In the genomic region with DNA sequence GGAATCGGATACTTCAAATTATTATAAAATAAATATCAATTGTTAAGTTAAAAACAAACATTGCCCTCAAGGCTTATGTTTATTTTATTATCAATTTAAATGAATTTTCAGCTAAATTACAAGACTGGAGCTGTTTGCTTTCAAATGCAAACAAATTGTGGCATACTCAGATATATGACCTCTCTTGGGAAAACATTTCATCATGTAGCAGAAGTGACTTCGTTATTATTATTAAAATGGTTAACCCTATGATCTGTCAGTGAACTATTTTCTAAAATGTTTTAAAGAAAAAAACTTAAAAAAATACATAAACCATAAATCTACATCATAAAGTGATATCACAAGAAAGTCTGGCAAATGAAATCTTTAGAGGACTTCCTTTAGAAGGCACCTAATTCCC, we compare ENCODE assay signal across 28 cellular contexts.
"Had no signal": no experiment of that assay in that cellular context is flagged by ENCODE, and none has a peak within 500 bp of the region (broad histone marks: within the 10 kb centered on the region; RNA-seq: fewer than 3 reads in every experiment).

No MANE protein-coding gene starts in this region.

- H3K4me3 Mint-ChIP-seq: activated CD4-positive, alpha-beta T cell treated with anti-CD3 and anti-CD28 coated beads, Interleukin-2, amount 10 ng/mL, durations not matched to agents 24 days and 14 days; activated CD8-positive, alpha-beta T cell treated with anti-CD3 and anti-CD28 coated beads for 36 hours; activated naive CD8-positive, alpha-beta T cell treated with anti-CD3 and anti-CD28 coated beads for 36 hours; activated T-cell treated with anti-CD3 and anti-CD28 coated beads, Interleukin-2, amount 50 U/mL, for 72 hours; activated T-helper 17 cell treated with anti-CD3 and anti-CD28 coated beads, Interleukin-2, amount 50 U/mL, for 72 hours; T-helper 1 cell treated with Interleukin-12 subunit alpha and Interleukin-12 subunit beta and Interleukin-4 antibody, amounts not matched to agents 30 μg/mL and 1 μg/mL, for 36 hours; T-helper 2 cell treated with Interferon-gamma antibody and Interleukin-4, amounts not matched to agents 5 μg/mL and 100 μg/mL, for 36 hours had no signal

- H3K27ac Mint-ChIP-seq: activated CD4-positive, alpha-beta T cell treated with anti-CD3 and anti-CD28 coated beads, Interleukin-2, amount 10 ng/mL, durations not matched to agents 24 days and 14 days; activated CD8-positive, alpha-beta T cell treated with anti-CD3 and anti-CD28 coated beads for 36 hours; activated naive CD8-positive, alpha-beta T cell treated with anti-CD3 and anti-CD28 coated beads for 36 hours; activated T-cell treated with anti-CD3 and anti-CD28 coated beads, Interleukin-2, amount 50 U/mL, for 72 hours; activated T-helper 17 cell treated with anti-CD3 and anti-CD28 coated beads, Interleukin-2, amount 50 U/mL, for 72 hours; T-helper 1 cell treated with Interleukin-12 subunit alpha and Interleukin-12 subunit beta and Interleukin-4 antibody, amounts not matched to agents 30 μg/mL and 1 μg/mL, for 36 hours; T-helper 2 cell treated with Interferon-gamma antibody and Interleukin-4, amounts not matched to agents 5 μg/mL and 100 μg/mL, for 36 hours had no signal

- H3K4me3 ChIP-seq: PC-9 had no signal

- H3K27me3 Mint-ChIP-seq: activated CD4-positive, alpha-beta T cell treated with anti-CD3 and anti-CD28 coated beads, Interleukin-2, amount 10 ng/mL, durations not matched to agents 24 days and 14 days; activated CD8-positive, alpha-beta T cell treated with anti-CD3 and anti-CD28 coated beads for 36 hours; activated naive CD8-positive, alpha-beta T cell treated with anti-CD3 and anti-CD28 coated beads for 36 hours; activated T-helper 17 cell treated with anti-CD3 and anti-CD28 coated beads, Interleukin-2, amount 50 U/mL, for 72 hours had no signal

- H3K27ac ChIP-seq: brain microvascular endothelial cell, KMS-11, PC-9, RWPE1 had no signal

- H3K9me3 Mint-ChIP-seq: activated T-helper 17 cell treated with anti-CD3 and anti-CD28 coated beads, Interleukin-2, amount 50 U/mL, for 72 hours had no signal

- DNase-seq: activated CD4-positive, alpha-beta T cell treated with anti-CD3 and anti-CD28 coated beads, Interleukin-2, amount 10 ng/mL, durations not matched to agents 24 days and 14 days; activated CD4-positive, alpha-beta T cell treated with anti-CD3 and anti-CD28 coated beads, Interleukin-2, amount 50 U/mL, for 4 hours; activated CD8-positive, alpha-beta T cell treated with anti-CD3 and anti-CD28 coated beads for 36 hours; activated effector memory CD4-positive, alpha-beta T cell treated with anti-CD3 and anti-CD28 coated beads, Interleukin-2, amount 50 U/mL, for 16 hours; activated naive CD4-positive, alpha-beta T cell; activated naive CD4-positive, alpha-beta T cell treated with anti-CD3 and anti-CD28 coated beads, Interleukin-2, amount 50 U/mL, for 16 hours; activated naive CD8-positive, alpha-beta T cell treated with anti-CD3 and anti-CD28 coated beads for 36 hours; activated T-cell treated with anti-CD3 and anti-CD28 coated beads, Interleukin-2, amount 50 U/mL, for 1 hour; activated T-cell treated with anti-CD3 and anti-CD28 coated beads, Interleukin-2, amount 50 U/mL, for 72 hours; amniotic stem cell; aorta; brain microvascular endothelial cell; central memory CD4-positive, alpha-beta T cell; MM.1S; NCI-H1092 treated with DMSO at 0.1 percent for 48 hours; NCI-H146; NCI-H187; NCI-H2081 treated with DMSO at 0.1 percent for 48 hours; NCI-H226; NCI-H524; SIG-M5 had no signal

- H3K4me1 Mint-ChIP-seq: activated T-helper 17 cell treated with anti-CD3 and anti-CD28 coated beads, Interleukin-2, amount 50 U/mL, for 72 hours had no signal

- H3K36me3 ChIP-seq: brain microvascular endothelial cell had no signal

- ATAC-seq: activated CD8-positive, alpha-beta T cell treated with anti-CD3 and anti-CD28 coated beads for 36 hours; activated T-cell treated with anti-CD3 and anti-CD28 coated beads, Interleukin-2, amount 50 U/mL, for 72 hours; activated T-helper 17 cell treated with anti-CD3 and anti-CD28 coated beads, Interleukin-2, amount 50 U/mL, for 72 hours; Right ventricle myocardium inferior had no signal
